Comparison of ENCODE assay signal across 8 cellular contexts in the genomic region with DNA sequence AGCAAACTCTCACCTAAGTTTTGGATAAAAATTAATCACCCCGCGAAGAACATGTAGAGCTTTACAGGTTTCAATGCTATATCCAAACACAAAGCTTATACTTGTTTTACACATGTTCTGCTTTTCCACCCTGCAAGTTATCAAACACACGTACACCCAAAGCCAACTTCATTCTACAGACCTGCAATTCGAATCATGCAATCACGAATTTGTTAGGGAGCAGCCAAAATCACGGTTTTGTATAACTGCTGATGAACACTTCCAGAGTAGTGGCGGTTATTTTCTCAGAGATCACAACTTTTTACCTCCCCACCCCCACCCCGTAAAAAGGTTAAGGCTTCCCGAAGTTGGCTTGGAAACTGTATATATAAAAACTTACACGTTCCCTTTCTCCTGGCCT. TPM values are rescaled to one million over a fixed set of nuclear protein-coding genes. Genes with fewer than 3 reads are reported as not detected.
A peak's percentile ranks its signal among the peaks of the same experiment; 100 is the strongest.
DNase-seq lines count a peak whose midpoint lies in the region; ATAC-seq, FAIRE-seq and TF ChIP-seq lines count a peak whose summit lies in the region.

No MANE protein-coding gene starts in this region.

- H3K27me3 ChIP-seq in AG04450 (ENCODE audit: control insufficient read depth, insufficient read depth, low read length): no peaks in the 10 kb centered on the region
- H3K27me3 ChIP-seq in KMS-11 (ENCODE audit: insufficient read depth, low read depth): no peaks in the 10 kb centered on the region
- H3K27me3 ChIP-seq in breast epithelium: no peaks in the 10 kb centered on the region
- no peaks in the 10 kb centered on the region for H3K27me3 ChIP-seq in mucosa of rectum (ENCODE audit: control insufficient read depth in 2 of 2, insufficient read depth in 2 of 2, low read length in 2 of 2)

- CTCF ChIA-PET in AG04450 (lab: Charles Lee): interaction anchor here (1.2 to 1.9 kb wide), 3 partner anchors 35 to 94 kb away, joined by 3 to 17 read pairs (median 8); no protein-coding TSS in a partner anchor

- H3K79me2 ChIP-seq in KMS-11 (ENCODE audit: insufficient read depth, low read depth): peaks cover 37% of the 10 kb centered on the region

- H3K4me2 ChIP-seq in KMS-11: peak overlapping the region; percentile 74

- POLR2A ChIA-PET in AG04450 (lab: Yijun Ruan, JAX): interaction anchor here (0.5 to 1.7 kb wide), 6 partner anchors 28 to 164 kb away, joined by 3 to 9 read pairs (median 7); a partner anchor contains a TSS

- H3K36me3 ChIP-seq in KMS-11 (ENCODE audit: insufficient read depth): peaks cover 25% of the 10 kb centered on the region; the same call in 1 of the 2 replicates
- no peaks in the 10 kb centered on the region for H3K36me3 ChIP-seq in breast epithelium
- H3K36me3 ChIP-seq in mucosa of rectum (ENCODE audit: control insufficient read depth in 2 of 2, insufficient read depth in 2 of 2, low read length in 2 of 2): peaks cover 16 to 25% of the 10 kb centered on the region in 2 donors

- H3K4me1 ChIP-seq in KMS-11 (ENCODE audit: low read depth, poor library complexity, severe bottlenecking): peaks cover 40% of the 10 kb centered on the region
- peaks cover 0 to 7% of the 10 kb centered on the region in 2 donors for H3K4me1 ChIP-seq in breast epithelium
- peaks cover 6 to 8% of the 10 kb centered on the region in 2 donors for H3K4me1 ChIP-seq in mucosa of rectum (ENCODE audit: control insufficient read depth in 2 of 2, insufficient read depth in 2 of 2, low read length in 2 of 2)

- TF ChIP-seq POLR2A in breast epithelium (IDR thresholded peaks at IDR 0.05): no peak

- no peak for ATAC-seq in HG02938 (IDR thresholded peaks at IDR 0.05; ENCODE audit: unreplicated experiment)

- peak overlapping the region; percentile 86 for H3K4me3 ChIP-seq in AG04450 (ENCODE audit: low read depth, low read length)
- H3K4me3 ChIP-seq in KMS-11 (IDR thresholded peaks at IDR 0.05; ENCODE audit: insufficient read depth, low read depth, low read length): peak overlapping the region; percentile 29
- peak overlapping the region; percentile 78 to 88 (median 79) for H3K4me3 ChIP-seq in breast epithelium
- H3K4me3 ChIP-seq in mucosa of rectum (ENCODE audit: low read length in 2 of 2): peak overlapping the region; percentile 80 to 94

- H3K9ac ChIP-seq in KMS-11 (peak overlapping the region; percentile 77; the same call in 1 of the 2 replicates), mucosa of rectum (ENCODE audit: low read depth in 1 of 2, low read length in 2 of 2) (peak overlapping the region; percentile 89 to 92)

- H2AFZ ChIP-seq in KMS-11 (ENCODE audit: low read depth): no peak overlapping the region

- intact Hi-C loops in breast epithelium (cut with DNase I; ENCODE audit: low total_unique reads): no loop called here

- peaks cover 5% of the 10 kb centered on the region; the same call in 1 of the 2 replicates for H3K9me3 ChIP-seq in AG04450 (ENCODE audit: control insufficient read depth, insufficient read depth, low read length)
- no peaks in the 10 kb centered on the region for H3K9me3 ChIP-seq in breast epithelium
- H3K9me3 ChIP-seq in mucosa of rectum (ENCODE audit: control insufficient read depth in 2 of 2, low read length in 2 of 2): no peaks in the 10 kb centered on the region

- no peaks in the 10 kb centered on the region; the same call in 1 of the 2 replicates for H4K20me1 ChIP-seq in KMS-11 (ENCODE audit: insufficient read depth)

- H3K27ac ChIP-seq in AG04450 (ENCODE audit: low read depth, low read length) (no peak overlapping the region), KMS-11 (peak overlapping the region; percentile 80; the same call in 1 of the 2 replicates), breast epithelium (peak overlapping the region in 1 of 2 donors; percentile 95), mucosa of rectum (ENCODE audit: low read depth in 2 of 2, low read length in 2 of 2) (peak overlapping the region; percentile 91 to 98)

- TF ChIP-seq CTCF in AG04450 (IDR thresholded peaks at IDR 0.05; ENCODE audit: low read depth, low read length) (no peak), KMS-11 (conservative IDR thresholded peaks at IDR 0.05; ENCODE audit: low read depth, low read length) (no peak), breast epithelium (IDR thresholded peaks at IDR 0.05) (no peak)

- DNase-seq in AG04450 (ENCODE audit: low read depth, low spot score) (no peak), breast epithelium (ENCODE audit: low spot score in 2 of 2) (no peak), NCI-H345 treated with DMSO at 0.1 percent for 48 hours (lab: John Stamatoyannopoulos, UW; ENCODE audit: unreplicated experiment) (no peak), NCI-H187 treated with DMSO at 0.1 percent for 48 hours (lab: John Stamatoyannopoulos, UW) (no peak), frontal cortex (ENCODE audit: low spot score in 2 of 2) (no peak)

- FAIRE-seq in frontal cortex (lab: Jason Lieb, UNC): no peak

RNA-seq across cellular contexts. Expression of a gene that starts 1.4 kb away (rescaled TPM):
- polyA plus RNA-seq in AG04450 (2011; rRNA removed): 232 and 288 TPM in 2 replicates
- polyA minus RNA-seq in AG04450 (2011; rRNA and poly(A)+ RNA removed): 36.7 and 70.9 TPM in 2 replicates
- total RNA-seq in breast epithelium (100 to 1,000 TPM in 2 of 3 donors, 10 to 100 TPM in 1; 68.5 to 166 (median 127) TPM), frontal cortex (143 TPM)

RNA-seq across cellular contexts. Expression of a gene that starts 34.1 kb away (rescaled TPM):
- polyA plus RNA-seq in AG04450 (2011; rRNA removed): 13.7 and 19.7 TPM in 2 replicates
- 28.8 and 57.4 TPM in 2 replicates for polyA minus RNA-seq in AG04450 (2011; rRNA and poly(A)+ RNA removed)
- total RNA-seq in breast epithelium (100 to 1,000 TPM in 2 of 3 donors, 10 to 100 TPM in 1; 65.4 to 128 (median 105) TPM), frontal cortex (399 TPM)

Comparison
In these comparisons a context has a peak if more than half of its experiments do, and no peak if none do; other contexts are left out.
1. H3K4me3 ChIP-seq: peak in every context shown above with its lines; median percentile 87 in mucosa of rectum; 86 in AG04450; 79 in breast epithelium; 29 in KMS-11.